Comparison of ENCODE assay signal across 21 cellular contexts in genomic region chr4:147054241-147054902, GRCh38.
"Had no signal": no experiment of that assay in that cellular context is flagged by ENCODE, and none has a peak within 500 bp of the region (broad histone marks: within the 10 kb centered on the region; RNA-seq: fewer than 3 reads in every experiment).

No MANE protein-coding gene starts in this region.

- H3K4me1 Mint-ChIP-seq: activated T-helper 17 cell treated with anti-CD3 and anti-CD28 coated beads, Interleukin-2, amount 50 U/mL, for 72 hours; stimulated activated naive CD8-positive, alpha-beta T cell treated with anti-CD3 and anti-CD28 coated beads, Interleukin-15, amount 100 ng/mL, for 72 hours had no signal

- H3K27ac ChIP-seq: adrenal gland, coronary artery, esophagus muscularis mucosa, neural progenitor cell, tibial artery, WERI-Rb-1 had no signal

- H3K36me3 Mint-ChIP-seq: stimulated activated effector memory CD8-positive, alpha-beta T cell treated with anti-CD3 and anti-CD28 coated beads, Interleukin-12 subunit alpha, Interleukin-12 subunit beta, amount 100 ng/mL, for 72 hours had no signal

- H3K4me3 Mint-ChIP-seq: activated T-helper 17 cell treated with anti-CD3 and anti-CD28 coated beads, Interleukin-2, amount 50 U/mL, for 72 hours; mesothelial cell of epicardium; naive thymus-derived CD8-positive, alpha-beta T cell; neural progenitor cell; stimulated activated effector memory CD8-positive, alpha-beta T cell treated with anti-CD3 and anti-CD28 coated beads, Interleukin-12 subunit alpha, Interleukin-12 subunit beta, amount 100 ng/mL, for 72 hours; stimulated activated naive CD8-positive, alpha-beta T cell treated with anti-CD3 and anti-CD28 coated beads, Interleukin-15, amount 100 ng/mL, for 72 hours had no signal

- H3K9me3 Mint-ChIP-seq: activated T-helper 17 cell treated with anti-CD3 and anti-CD28 coated beads, Interleukin-2, amount 50 U/mL, for 72 hours; stimulated activated effector memory CD8-positive, alpha-beta T cell treated with anti-CD3 and anti-CD28 coated beads, Interleukin-12 subunit alpha, Interleukin-12 subunit beta, amount 100 ng/mL, for 72 hours; stimulated activated naive CD8-positive, alpha-beta T cell treated with anti-CD3 and anti-CD28 coated beads, Interleukin-15, amount 100 ng/mL, for 72 hours had no signal

- H3K4me3 ChIP-seq: adrenal gland, coronary artery, esophagus muscularis mucosa, neural progenitor cell, tibial artery had no signal

- H3K27ac Mint-ChIP-seq: activated naive CD4-positive, alpha-beta T cell treated with anti-CD3 and anti-CD28 coated beads, Interleukin-2, amount 50 U/mL, for 72 hours; activated T-helper 17 cell treated with anti-CD3 and anti-CD28 coated beads, Interleukin-2, amount 50 U/mL, for 72 hours; mesothelial cell of epicardium; neural progenitor cell; stimulated activated effector memory CD8-positive, alpha-beta T cell treated with anti-CD3 and anti-CD28 coated beads, Interleukin-12 subunit alpha, Interleukin-12 subunit beta, amount 100 ng/mL, for 72 hours; stimulated activated naive CD8-positive, alpha-beta T cell treated with anti-CD3 and anti-CD28 coated beads, Interleukin-15, amount 100 ng/mL, for 72 hours had no signal

- DNase-seq: activated CD4-positive, alpha-beta T cell treated with anti-CD3 and anti-CD28 coated beads, Interleukin-2, amount 50 U/mL, for 1 hour; activated CD4-positive, CD25-positive, alpha-beta regulatory T cell treated with anti-CD3 and anti-CD28 coated beads, Interleukin-2, amount 50 U/mL, for 72 hours; activated T-cell treated with anti-CD3 and anti-CD28 coated beads, Interleukin-2, amount 50 U/mL, for 1 hour; adrenal gland; cerebellar nuclear complex; hypothalamus; left ventricle myocardium superior; mammary epithelial cell; naive thymus-derived CD8-positive, alpha-beta T cell; small intestine; stimulated activated CD4-positive, alpha-beta T cell treated with anti-CD3 and anti-CD28 coated beads, Interleukin-2, amount 100 ng/mL, for 24 hours; stimulated activated naive CD8-positive, alpha-beta T cell treated with anti-CD3 and anti-CD28 coated beads, Interleukin-15, amount 100 ng/mL, for 72 hours; tibial artery; WERI-Rb-1 had no signal
